In genomic region chr3:66344391-66344811, GRCh38 we compare ENCODE assay signal across 16 cellular contexts.
DNase-seq lines count a peak whose midpoint lies in the region; TF ChIP-seq lines count a peak whose summit lies in the region.
"Had no signal": no experiment of that assay in that cellular context is flagged by ENCODE, and none has a peak within 500 bp of the region (broad histone marks: within the 10 kb centered on the region; RNA-seq: fewer than 3 reads in every experiment).

No MANE protein-coding gene starts in this region.

- H3K4me3 Mint-ChIP-seq in activated T-helper 1 cell treated with anti-CD3 and anti-CD28 coated beads, Interleukin-12 subunit alpha, Interleukin-12 subunit beta, Interleukin-2, Interleukin-4 antibody, amounts not matched to agents 30 ng/mL and 10 ng/mL and 1 ng/mL, durations not matched to agents 14 hours and 24 hours and 36 hours = no peak overlapping the region
- H3K4me3 Mint-ChIP-seq: HFFc6 had no signal

- H3K4me1 ChIP-seq in BLaER1 treated with 17β-estradiol and CSF1 and Interleukin-3, amounts not matched to agents 10 nM and 100 nM = peaks cover 0 to 33% (median 23%) of the 10 kb centered on the region in 10 experiments; a peak in 16 of 20 replicates
- H3K4me1 ChIP-seq in hepatocyte (ENCODE audit: insufficient read depth) (peaks cover 14% of the 10 kb centered on the region), sigmoid colon (peaks cover 0 to 49% (median 30%) of the 10 kb centered on the region in 4 donors)

- H3K36me3 Mint-ChIP-seq in activated T-helper 1 cell treated with anti-CD3 and anti-CD28 coated beads, Interleukin-12 subunit alpha, Interleukin-12 subunit beta, Interleukin-2, Interleukin-4 antibody, amounts not matched to agents 30 ng/mL and 10 ng/mL and 1 ng/mL, durations not matched to agents 14 hours and 24 hours and 36 hours (ENCODE audit: low read depth) = peaks cover 10% of the 10 kb centered on the region

- no peak overlapping the region for H3K9ac ChIP-seq in BLaER1 treated with 17β-estradiol and CSF1 and Interleukin-3, amounts not matched to agents 10 nM and 100 nM

- no peak for TF ChIP-seq EP300 in sigmoid colon (IDR thresholded peaks at IDR 0.05)

- DNase-seq in NCI-H69 (lab: John Stamatoyannopoulos, UW) (peak; percentile 82), hepatocyte (ENCODE audit: low spot score) (peak; percentile 38), sigmoid colon (no peak), NCI-H1694 (lab: John Stamatoyannopoulos, UW) (no peak), T-helper 9 cell (no peak)
- DNase-seq in activated T-helper 1 cell treated with anti-CD3 and anti-CD28 coated beads, Interleukin-12 subunit alpha, Interleukin-12 subunit beta, Interleukin-2, Interleukin-4 antibody, amounts not matched to agents 30 ng/mL and 10 ng/mL and 1 ng/mL, durations not matched to agents 14 hours and 24 hours and 36 hours (ENCODE audit: low spot score) = no peak
- no peak for DNase-seq in activated CD4-positive, alpha-beta T cell treated with anti-CD3 and anti-CD28 coated beads for 1 hour
- DNase-seq: C1 segment of cervical spinal cord; COR-L47; HFFc6; IMR-90; NCI-H1105; NCI-H1930; NK-92 treated with Interleukin-12 subunit alpha and Interleukin-12 subunit beta, amount 100 ng/mL, for 24 hours; SHP77 had no signal

- TF ChIP-seq CTCF in hepatocyte (IDR thresholded peaks at IDR 0.05; ENCODE audit: poor library complexity) (no peak), sigmoid colon (IDR thresholded peaks at IDR 0.05) (no peak)

- H4K20me1 ChIP-seq in BLaER1 treated with 17β-estradiol and CSF1 and Interleukin-3, amounts not matched to agents 10 nM and 100 nM = no peaks in the 10 kb centered on the region
- H4K20me1 ChIP-seq in hepatocyte (ENCODE audit: insufficient read depth, poor library complexity, severe bottlenecking) = no peaks in the 10 kb centered on the region

- H3K9me3 ChIP-seq in BLaER1 treated with 17β-estradiol and CSF1 and Interleukin-3, amounts not matched to agents 10 nM and 100 nM (replicated peaks in 1 of 11) = peaks cover 12 to 18% (median 16%) of the 10 kb centered on the region in 11 experiments
- H3K9me3 ChIP-seq in hepatocyte (ENCODE audit: low read depth) (no peaks in the 10 kb centered on the region), sigmoid colon (no peaks in the 10 kb centered on the region)

- H3K27me3 ChIP-seq in BLaER1 treated with 17β-estradiol and CSF1 and Interleukin-3, amounts not matched to agents 10 nM and 100 nM = no peaks in the 10 kb centered on the region
- no peaks in the 10 kb centered on the region for H3K27me3 ChIP-seq in hepatocyte
- H3K27me3 ChIP-seq in sigmoid colon = no peaks in the 10 kb centered on the region

- H3K36me3 ChIP-seq in BLaER1 treated with 17β-estradiol and CSF1 and Interleukin-3, amounts not matched to agents 10 nM and 100 nM = peaks cover 12 to 20% (median 16%) of the 10 kb centered on the region in 11 experiments; a peak in 20 of 22 replicates
- no peaks in the 10 kb centered on the region for H3K36me3 ChIP-seq in hepatocyte (replicated peaks; ENCODE audit: insufficient read depth, low read depth)
- no peaks in the 10 kb centered on the region for H3K36me3 ChIP-seq in sigmoid colon

- WGBS in hepatocyte (ENCODE audit: low lambda C conversion rate, missing lambda C conversion rate) = 76% methylated on average over 9 of the region's 9 CpGs
- WGBS in sigmoid colon, 2 donors = 22 to 68% methylated on average over 9 of the region's 9 CpGs

- no peak for TF ChIP-seq POLR2A in sigmoid colon (IDR thresholded peaks at IDR 0.05)

- no peaks in the 10 kb centered on the region for H3K27me3 Mint-ChIP-seq in activated T-helper 1 cell treated with anti-CD3 and anti-CD28 coated beads, Interleukin-12 subunit alpha, Interleukin-12 subunit beta, Interleukin-2, Interleukin-4 antibody, amounts not matched to agents 30 ng/mL and 10 ng/mL and 1 ng/mL, durations not matched to agents 14 hours and 24 hours and 36 hours (ENCODE audit: insufficient read depth)

- no peak overlapping the region for H3K27ac ChIP-seq in BLaER1 treated with 17β-estradiol and CSF1 and Interleukin-3, amounts not matched to agents 10 nM and 100 nM
- peak overlapping the region; percentile 77 for H3K27ac ChIP-seq in hepatocyte
- peak overlapping the region in 3 of 4 donors; percentile 52 to 68 (median 65) for H3K27ac ChIP-seq in sigmoid colon

- H3K9me2 ChIP-seq in hepatocyte (replicated peaks; ENCODE audit: insufficient read depth) = no peaks in the 10 kb centered on the region

- H3K27ac Mint-ChIP-seq in activated T-helper 1 cell treated with anti-CD3 and anti-CD28 coated beads, Interleukin-12 subunit alpha, Interleukin-12 subunit beta, Interleukin-2, Interleukin-4 antibody, amounts not matched to agents 30 ng/mL and 10 ng/mL and 1 ng/mL, durations not matched to agents 14 hours and 24 hours and 36 hours = no peak overlapping the region
- H3K27ac Mint-ChIP-seq: HFFc6 had no signal

- H3K4me1 Mint-ChIP-seq in activated T-helper 1 cell treated with anti-CD3 and anti-CD28 coated beads, Interleukin-12 subunit alpha, Interleukin-12 subunit beta, Interleukin-2, Interleukin-4 antibody, amounts not matched to agents 30 ng/mL and 10 ng/mL and 1 ng/mL, durations not matched to agents 14 hours and 24 hours and 36 hours (ENCODE audit: low read depth) = no peaks in the 10 kb centered on the region

- intact Hi-C loops in sigmoid colon (cut with DNase I) = no loop called here
- intact Hi-C loops in activated T-helper 1 cell treated with anti-CD3 and anti-CD28 coated beads, Interleukin-12 subunit alpha, Interleukin-12 subunit beta, Interleukin-2, Interleukin-4 antibody, amounts not matched to agents 30 ng/mL and 10 ng/mL and 1 ng/mL, durations not matched to agents 14 hours and 24 hours and 36 hours (cut with micrococcal nuclease) = no loop called here

- H2AFZ ChIP-seq in hepatocyte = no peak overlapping the region

- H3K4me3 ChIP-seq in BLaER1 treated with 17β-estradiol and CSF1 and Interleukin-3, amounts not matched to agents 10 nM and 100 nM = no peak overlapping the region
- H3K4me3 ChIP-seq in hepatocyte (no peak overlapping the region), sigmoid colon (no peak overlapping the region)

- no peaks in the 10 kb centered on the region for H3K79me2 ChIP-seq in hepatocyte

- no peaks in the 10 kb centered on the region for H3K9me3 Mint-ChIP-seq in activated T-helper 1 cell treated with anti-CD3 and anti-CD28 coated beads, Interleukin-12 subunit alpha, Interleukin-12 subunit beta, Interleukin-2, Interleukin-4 antibody, amounts not matched to agents 30 ng/mL and 10 ng/mL and 1 ng/mL, durations not matched to agents 14 hours and 24 hours and 36 hours
- H3K9me3 Mint-ChIP-seq: HFFc6 had no signal

- H3K4me2 ChIP-seq in BLaER1 treated with 17β-estradiol and CSF1 and Interleukin-3, amounts not matched to agents 10 nM and 100 nM = peak overlapping the region in 8 of 11 experiments; percentile 42 to 61 (median 53); a peak in 15 of 22 replicates
- H3K4me2 ChIP-seq in hepatocyte = peak overlapping the region; percentile 68

Comparison
In these comparisons a context has a peak if more than half of its experiments do, and no peak if none do; other contexts are left out.
1. H3K27ac ChIP-seq: peak in hepatocyte (single experiment) and sigmoid colon (3 of 4); none in BLaER1 treated with 17β-estradiol and CSF1 and Interleukin-3, amounts not matched to agents 10 nM and 100 nM (0 of 11).
2. DNase-seq: peak in NCI-H69 (single experiment) and hepatocyte (single experiment); none in sigmoid colon (single experiment), NCI-H1694 (single experiment), activated T-helper 1 cell treated with anti-CD3 and anti-CD28 coated beads, Interleukin-12 subunit alpha, Interleukin-12 subunit beta, Interleukin-2, Interleukin-4 antibody, amounts not matched to agents 30 ng/mL and 10 ng/mL and 1 ng/mL, durations not matched to agents 14 hours and 24 hours and 36 hours (single experiment), T-helper 9 cell (single experiment) and activated CD4-positive, alpha-beta T cell treated with anti-CD3 and anti-CD28 coated beads for 1 hour (single experiment).